In the genomic region with DNA sequence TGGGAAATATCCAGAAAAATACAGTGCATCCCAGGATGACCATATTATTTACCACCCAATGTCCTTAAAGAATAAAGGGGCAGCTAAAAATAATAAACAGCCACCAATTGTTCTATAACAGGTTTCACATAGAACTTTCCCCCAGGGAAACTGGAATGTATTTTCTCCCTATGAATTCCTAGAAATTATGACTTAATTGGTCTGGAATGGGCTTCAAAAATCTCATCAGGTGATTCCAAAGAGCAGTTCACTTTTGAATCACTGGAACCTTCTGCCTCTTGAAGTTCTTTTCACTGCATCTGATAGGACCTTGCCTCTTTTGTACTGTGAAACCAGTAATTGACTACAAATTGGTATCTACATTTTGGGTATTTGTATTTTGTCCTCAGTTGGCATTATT, we compare ENCODE assay signal across 19 cellular contexts.
DNase-seq lines count a peak whose midpoint lies in the region; FAIRE-seq and TF ChIP-seq lines count a peak whose summit lies in the region.
"Had no signal": no experiment of that assay in that cellular context is flagged by ENCODE, and none has a peak within 500 bp of the region (broad histone marks: within the 10 kb centered on the region; RNA-seq: fewer than 3 reads in every experiment).

No MANE protein-coding gene starts in this region.

- H3K9me3 ChIP-seq in GM23248 (ENCODE audit: low read depth), result no peaks in the 10 kb centered on the region
- H3K9me3 ChIP-seq in endothelial cell of umbilical vein (replicated peaks; ENCODE audit: control insufficient read depth, insufficient read depth, low read length), result no peaks in the 10 kb centered on the region

- no TSS peak for BruUV-seq in endothelial cell of umbilical vein (replicated peaks; lab: Mats Ljungman, UMichigan)

- no peaks in the 10 kb centered on the region for H3K27me3 Mint-ChIP-seq in endothelial cell (ENCODE audit: unreplicated experiment)

- H3K4me3 ChIP-seq in GM23248 (no peak overlapping the region), endothelial cell of umbilical vein (replicated peaks in 1 of 3; ENCODE audit: insufficient read depth in 1 of 3, low read depth in 1 of 3, low read length in 3 of 3) (no peak overlapping the region)

- H3K9me1 ChIP-seq in endothelial cell of umbilical vein (replicated peaks; ENCODE audit: control insufficient read depth, extremely low read depth, insufficient read depth, low read length), result peaks cover 3% of the 10 kb centered on the region

- no peak overlapping the region for H3K4me3 Mint-ChIP-seq in endothelial cell (ENCODE audit: unreplicated experiment)
- H3K4me3 Mint-ChIP-seq: CD8-positive, alpha-beta T cell; IgD-negative memory B cell had no signal

- in situ Hi-C loops in GM23248 (cut with MboI), result loop anchor here (25.0 kb wide), 1 partner anchor 1497 kb away; the partner anchor contains the start of gene INPP4B

- dilution Hi-C loops in endothelial cell of umbilical vein (cut with MboI; ENCODE audit: extremely low pct_ligation_motif_present, low sequenced_read_pairs), result no loop called here

- H2AFZ ChIP-seq in GM23248, result no peak overlapping the region
- no peak overlapping the region for H2AFZ ChIP-seq in endothelial cell of umbilical vein (ENCODE audit: low read depth, low read length)

- no peak overlapping the region for H3K9ac ChIP-seq in GM23248
- H3K9ac ChIP-seq in endothelial cell of umbilical vein (replicated peaks; ENCODE audit: extremely low read depth, insufficient read depth, low read length), result no peak overlapping the region

- POLR2A ChIA-PET in endothelial cell of umbilical vein (lab: Charles Lee), result no interaction called here

- H4K20me1 ChIP-seq in GM23248 (ENCODE audit: insufficient read depth) (no peaks in the 10 kb centered on the region), endothelial cell of umbilical vein (replicated peaks; ENCODE audit: control insufficient read depth, extremely low read depth, insufficient read depth, low read length) (no peaks in the 10 kb centered on the region)

- no peak for FAIRE-seq in endothelial cell of umbilical vein (lab: Jason Lieb, UNC)
- FAIRE-seq: GM12892, H54 had no signal

- H3K27ac ChIP-seq in GM23248 (no peak overlapping the region), endothelial cell of umbilical vein (ENCODE audit: insufficient read depth, low read depth, low read length) (no peak overlapping the region)

- H3K27ac Mint-ChIP-seq in endothelial cell (ENCODE audit: unreplicated experiment), result no peak overlapping the region
- H3K27ac Mint-ChIP-seq: CD8-positive, alpha-beta T cell; IgD-negative memory B cell had no signal

- H3K36me3 ChIP-seq in GM23248 (ENCODE audit: low read depth) (no peaks in the 10 kb centered on the region), endothelial cell of umbilical vein (ENCODE audit: control insufficient read depth in 2 of 2, extremely low read depth in 1 of 2, insufficient read depth in 2 of 2, low read length in 2 of 2) (no peaks in the 10 kb centered on the region)

- peaks cover 11% of the 10 kb centered on the region for H3K4me1 Mint-ChIP-seq in endothelial cell (ENCODE audit: unreplicated experiment)
- H3K4me1 Mint-ChIP-seq: IgD-negative memory B cell had no signal

- H3K9me3 Mint-ChIP-seq in endothelial cell (ENCODE audit: unreplicated experiment), result no peaks in the 10 kb centered on the region
- H3K9me3 Mint-ChIP-seq: CD8-positive, alpha-beta T cell; IgD-negative memory B cell had no signal

- CTCF ChIA-PET in endothelial cell of umbilical vein (lab: Charles Lee), result no interaction called here

- TF ChIP-seq POLR2A in endothelial cell of umbilical vein (IDR thresholded peaks at IDR 0.05; ENCODE audit: low read depth, low read length), result no peak

- peak; percentile 24 for DNase-seq in GM23248
- peak; percentile 33 for DNase-seq in NCI-H226
- peak; percentile 10 for DNase-seq in endothelial cell of umbilical vein (ENCODE audit: low read depth, low spot score)
- peak; percentile 56 for DNase-seq in renal cortical epithelial cell (ENCODE audit: low read depth)
- no peak for DNase-seq in stimulated activated naive CD4-positive, alpha-beta T cell treated with Interleukin-2 at 50 U/mL for 16 hours (lab: John Stamatoyannopoulos, UW)
- DNase-seq in GM03348 (ENCODE audit: low spot score), result no peak
- DNase-seq in T1000 (lab: John Stamatoyannopoulos, UW), result no peak
- no peak for DNase-seq in endothelial cell (ENCODE audit: low spot score)
- DNase-seq: CD8-positive, alpha-beta T cell; DMS79 treated with DMSO at 0.1 percent for 48 hours; GF-D8; MV-4-11; NCI-H2029; NCI-H2171; NCI-H446 treated with DMSO at 0.1 percent for 48 hours; NCI-H748 treated with DMSO at 0.1 percent for 48 hours had no signal

- H3K4me1 ChIP-seq in GM23248 (ENCODE audit: insufficient read depth) (peaks cover 11% of the 10 kb centered on the region), endothelial cell of umbilical vein (ENCODE audit: control insufficient read depth, extremely low read depth, insufficient read depth, low read length) (no peaks in the 10 kb centered on the region)

- intact Hi-C loops in endothelial cell of umbilical vein (cut with micrococcal nuclease), result loop anchor here (10.0 kb wide), 1 partner anchor 1385 kb away; no protein-coding TSS in a partner anchor

- H3F3A ChIP-seq in GM23248 (ENCODE audit: insufficient read depth), result 0 out of 2 replicates have a peak, but pooled peaks cover 4% of the 10 kb centered on the region

- TF ChIP-seq CTCF in endothelial cell of umbilical vein (IDR thresholded peaks at IDR 0.05; ENCODE audit: extremely low read depth in 1 of 2, insufficient read depth in 1 of 2, low read depth in 1 of 2, low read length in 2 of 2), result no peak
- no peak for TF ChIP-seq CTCF in endothelial cell (IDR thresholded peaks at IDR 0.05; ENCODE audit: unreplicated experiment)

- H3K4me2 ChIP-seq in GM23248 (ENCODE audit: unreplicated experiment) (no peak overlapping the region), endothelial cell of umbilical vein (ENCODE audit: insufficient read depth, low read length) (no peak overlapping the region)

- H3K79me2 ChIP-seq in GM23248 (ENCODE audit: insufficient read depth), result no peaks in the 10 kb centered on the region
- H3K79me2 ChIP-seq in endothelial cell of umbilical vein (ENCODE audit: control insufficient read depth, insufficient read depth, low read length), result no peaks in the 10 kb centered on the region

- no peaks in the 10 kb centered on the region for H3K36me3 Mint-ChIP-seq in endothelial cell (ENCODE audit: low read depth, unreplicated experiment)
- H3K36me3 Mint-ChIP-seq: CD8-positive, alpha-beta T cell; IgD-negative memory B cell had no signal

- H3K9me2 ChIP-seq in GM23248 (ENCODE audit: insufficient read depth), result no peaks in the 10 kb centered on the region

- H3K27me3 ChIP-seq in GM23248 (replicated peaks; ENCODE audit: insufficient read depth) (no peaks in the 10 kb centered on the region), endothelial cell of umbilical vein (ENCODE audit: control insufficient read depth in 2 of 2, insufficient read depth in 2 of 2, low read length in 2 of 2) (no peaks in the 10 kb centered on the region)

TF ChIP-seq in endothelial cell of umbilical vein, 7 proteins besides CTCF, POLR2A, EP300 and RAD21:
- TF ChIP-seq MYC (IDR thresholded peaks at IDR 0.05; ENCODE audit: low read depth, low read length) (no peak), FOS (IDR thresholded peaks at IDR 0.05; ENCODE audit: borderline replicate concordance, insufficient read depth, low read length) (no peak), GATA2 (IDR thresholded peaks at IDR 0.05; ENCODE audit: insufficient read depth, insufficient read length, low read depth, low read length) (no peak), POLR2AphosphoS5 (IDR thresholded peaks at IDR 0.05; ENCODE audit: insufficient read depth, low read depth, low read length) (no peak), EZH2 (IDR thresholded peaks at IDR 0.05; ENCODE audit: borderline replicate concordance, low read depth, low read length, severe bottlenecking) (no peak), MAX (IDR thresholded peaks at IDR 0.05; ENCODE audit: insufficient read depth, insufficient read length) (no peak), JUN (IDR thresholded peaks at IDR 0.05; ENCODE audit: borderline replicate concordance, insufficient read depth, insufficient read length, low read depth) (no peak)
TF ChIP-seq in endothelial cell of umbilical vein: peak in this region for 0.

Comparison
In these comparisons a context has a peak if more than half of its experiments do, and no peak if none do; other contexts are left out.
1. DNase-seq: peak in GM23248 (single experiment), NCI-H226 (single experiment), endothelial cell of umbilical vein (single experiment) and renal cortical epithelial cell (single experiment); none in stimulated activated naive CD4-positive, alpha-beta T cell treated with Interleukin-2 at 50 U/mL for 16 hours (single experiment), GM03348 (single experiment), T1000 (single experiment) and endothelial cell (single experiment).